In the genomic region with DNA sequence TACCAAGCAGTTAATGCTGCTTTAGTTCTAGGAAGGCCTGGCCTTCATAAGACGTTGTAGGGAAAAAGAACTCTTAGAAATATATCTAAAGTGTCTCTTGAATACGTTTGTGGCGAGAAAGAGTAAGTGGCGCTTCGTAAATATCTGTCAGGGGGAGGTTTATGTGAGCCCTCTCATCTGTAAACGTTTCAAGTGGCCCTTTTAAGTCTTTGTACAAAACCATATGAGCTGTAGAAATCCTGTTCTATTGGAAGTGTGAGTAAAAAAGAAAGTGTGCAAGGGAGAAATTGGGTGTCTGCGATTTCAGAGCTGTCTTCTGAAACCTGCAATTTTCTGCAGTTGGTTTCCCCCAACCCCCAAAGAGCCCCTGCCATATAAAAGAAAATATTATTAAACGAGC, we compare ENCODE assay signal across 10 cellular contexts. TPM values are rescaled to one million over a fixed set of nuclear protein-coding genes. Genes with fewer than 3 reads are reported as not detected.
DNase-seq lines count a peak whose midpoint lies in the region; ATAC-seq and TF ChIP-seq lines count a peak whose summit lies in the region.
"Had no signal": no experiment of that assay in that cellular context is flagged by ENCODE, and none has a peak within 500 bp of the region (broad histone marks: within the 10 kb centered on the region; RNA-seq: fewer than 3 reads in every experiment).

No MANE protein-coding gene starts in this region.

- H3K36me3 Mint-ChIP-seq in type B pancreatic cell: no peaks in the 10 kb centered on the region

- H3K36me3 ChIP-seq in left lung: no peaks in the 10 kb centered on the region

- H3K27ac Mint-ChIP-seq in type B pancreatic cell: peak overlapping the region; percentile 33

- peaks cover 5 to 54% of the 10 kb centered on the region in 2 donors for H3K27me3 ChIP-seq in left lung

- peak; percentile 41 for ATAC-seq in left lung
- ATAC-seq in HG03139 (IDR thresholded peaks at IDR 0.05; ENCODE audit: unreplicated experiment): no peak
- no peak for ATAC-seq in HG02938 (IDR thresholded peaks at IDR 0.05; ENCODE audit: unreplicated experiment)

- peak overlapping the region; percentile 48 to 53 for H3K4me3 ChIP-seq in left lung

- H3K27ac ChIP-seq in left lung: peak overlapping the region in 1 of 2 donors; percentile 61

- TF ChIP-seq CTCF in left lung (IDR thresholded peaks at IDR 0.05): no peak
- TF ChIP-seq CTCF in type B pancreatic cell (conservative IDR thresholded peaks at IDR 0.05): no peak

- no peaks in the 10 kb centered on the region for H3K9me3 Mint-ChIP-seq in type B pancreatic cell

- H3K4me3 Mint-ChIP-seq in type B pancreatic cell: peak overlapping the region; percentile 90

- peaks cover 54% of the 10 kb centered on the region for H3K27me3 Mint-ChIP-seq in type B pancreatic cell

- DNase-seq in NCI-H187 treated with DMSO at 0.1 percent for 48 hours (lab: John Stamatoyannopoulos, UW): peak; percentile 4
- DNase-seq in NCI-H187 (lab: John Stamatoyannopoulos, UW): no peak
- peak; percentile 39 for DNase-seq in astrocyte of the hippocampus (ENCODE audit: low read depth, low spot score)
- DNase-seq in left lung: no peak
- no peak for DNase-seq in type B pancreatic cell (ENCODE audit: extremely low spot score, unreplicated experiment)
- DNase-seq in mucosa of gallbladder (ENCODE audit: low spot score): no peak
- DNase-seq: activated effector memory CD4-positive, alpha-beta T cell treated with anti-CD3 and anti-CD28 coated beads, Interleukin-2, amount 50 U/mL, for 16 hours; DMS79 had no signal

- H3K4me1 ChIP-seq in left lung: peaks cover 0 to 7% of the 10 kb centered on the region in 2 donors

- no peaks in the 10 kb centered on the region for H3K9me3 ChIP-seq in left lung

- peaks cover 13% of the 10 kb centered on the region for H3K4me1 Mint-ChIP-seq in type B pancreatic cell (ENCODE audit: unreplicated experiment)

- intact Hi-C loops in left lung (cut with DNase I): no loop called here

RNA-seq across cellular contexts. Expression of a gene that starts 8.6 kb away (rescaled TPM):
- 10 to 100 TPM in 1 of 2 donors, 1 to 10 TPM in 1; 8.8 to 11.6 TPM for total RNA-seq in left lung
- total RNA-seq in type B pancreatic cell (ENCODE audit: low replicate concordance): 11.8 and 20.7 TPM in 2 replicates
- total RNA-seq in mucosa of gallbladder: 10.1 TPM

Comparison
In these comparisons a context has a peak if more than half of its experiments do, and no peak if none do; other contexts are left out.
1. DNase-seq: peak in NCI-H187 treated with DMSO at 0.1 percent for 48 hours (single experiment) and astrocyte of the hippocampus (single experiment); none in NCI-H187 (0 of 2), left lung (0 of 2), type B pancreatic cell (single experiment) and mucosa of gallbladder (single experiment).